ENCODE assay signal across 8 cellular contexts in genomic region chr17:7929158-7930029, GRCh38. TPM values are rescaled to one million over a fixed set of nuclear protein-coding genes. Genes with fewer than 3 reads are reported as not detected.
DNase-seq lines count a peak whose midpoint lies in the region; ATAC-seq and TF ChIP-seq lines count a peak whose summit lies in the region.

Gene KCNAB3, minus strand, starts transcription at chr17:7929856. Its CDS starts 421 bp downstream, at chr17:7929435.

- H3K36me3 ChIP-seq in HUES48 (ENCODE audit: control insufficient read depth, insufficient read depth, low read length) = peaks cover 4% of the 10 kb centered on the region; the same call in 1 of the 2 replicates
- H3K36me3 ChIP-seq in neuron (ENCODE audit: insufficient read depth, low read length) = peaks cover 26% of the 10 kb centered on the region

- H3K27me3 Mint-ChIP-seq in activated CD4-positive, alpha-beta memory T cell treated with anti-CD3 and anti-CD28 coated beads, Interleukin-2, amount 10 ng/mL, durations not matched to agents 7 days and 5 days = no peaks in the 10 kb centered on the region

- H3K4me1 Mint-ChIP-seq in activated CD4-positive, alpha-beta memory T cell treated with anti-CD3 and anti-CD28 coated beads, Interleukin-2, amount 10 ng/mL, durations not matched to agents 7 days and 5 days = peaks cover 38% of the 10 kb centered on the region

- CTCF ChIA-PET in activated CD4-positive, alpha-beta memory T cell treated with anti-CD3 and anti-CD28 coated beads, Interleukin-2, amount 10 ng/mL, durations not matched to agents 7 days and 5 days (lab: Charles Lee) = interaction anchor here (0.8 to 1.4 kb wide), 5 partner anchors 14 to 94 kb away, joined by 3 to 9 read pairs (median 4); partner anchors contain the start of genes NAA38 and RNF227

- H2AFZ ChIP-seq in neuron (ENCODE audit: low read depth, low read length) = no peak within 1 kb of the TSS

- H3K9me3 Mint-ChIP-seq in activated CD4-positive, alpha-beta memory T cell treated with anti-CD3 and anti-CD28 coated beads, Interleukin-2, amount 10 ng/mL, durations not matched to agents 7 days and 5 days = no peaks in the 10 kb centered on the region

- TF ChIP-seq CTCF in 22Rv1 (IDR thresholded peaks at IDR 0.05) = no peak

- POLR2A ChIA-PET in activated CD4-positive, alpha-beta memory T cell treated with anti-CD3 and anti-CD28 coated beads, Interleukin-2, amount 10 ng/mL, durations not matched to agents 7 days and 5 days (lab: Charles Lee) = interaction anchor here (3.0 to 6.9 kb wide), 2 partner anchors 10 to 11 kb away, joined by 11 to 144 read pairs; partner anchors contain the start of gene RNF227

- TF ChIP-seq POLR2A in erythroblast (IDR thresholded peaks at IDR 0.05; ENCODE audit: low read length) = no peak

- H3K4me1 ChIP-seq in HUES48 (ENCODE audit: control insufficient read depth, insufficient read depth, low read length) = peaks cover 4% of the 10 kb centered on the region
- peaks cover 27% of the 10 kb centered on the region for H3K4me1 ChIP-seq in neuron (ENCODE audit: insufficient read depth, low read length)

- peak within 1 kb of the TSS; percentile 35 for H3K27ac ChIP-seq in 22Rv1
- no peak within 1 kb of the TSS for H3K27ac ChIP-seq in HUES48 (ENCODE audit: low read depth, low read length)

- peaks cover 24% of the 10 kb centered on the region for H3K36me3 Mint-ChIP-seq in activated CD4-positive, alpha-beta memory T cell treated with anti-CD3 and anti-CD28 coated beads, Interleukin-2, amount 10 ng/mL, durations not matched to agents 7 days and 5 days (ENCODE audit: low read depth)

- H3K4me3 Mint-ChIP-seq in activated CD4-positive, alpha-beta memory T cell treated with anti-CD3 and anti-CD28 coated beads, Interleukin-2, amount 10 ng/mL, durations not matched to agents 7 days and 5 days = peak within 1 kb of the TSS; percentile 93

- H3K4me3 ChIP-seq in HUES48 (ENCODE audit: low read depth, low read length) = peak within 1 kb of the TSS; percentile 74
- peak within 1 kb of the TSS; percentile 88 for H3K4me3 ChIP-seq in neuron (ENCODE audit: low read length)

- no peak within 1 kb of the TSS for H3K9ac ChIP-seq in HUES48 (ENCODE audit: low read depth, low read length)

- ATAC-seq in GM18858 (IDR thresholded peaks at IDR 0.05; ENCODE audit: unreplicated experiment) = no peak

- H3K27me3 ChIP-seq in HUES48 (ENCODE audit: control insufficient read depth, insufficient read depth, low read length) = peaks cover 53% of the 10 kb centered on the region
- no peaks in the 10 kb centered on the region for H3K27me3 ChIP-seq in neuron (ENCODE audit: insufficient read depth, low read length)

- peak; percentile 68 for DNase-seq in activated CD4-positive, alpha-beta memory T cell treated with anti-CD3 and anti-CD28 coated beads, Interleukin-2, amount 10 ng/mL, durations not matched to agents 7 days and 5 days
- DNase-seq in erythroblast (lab: John Stamatoyannopoulos, UW) = peak; percentile 78 to 80
- no peak for DNase-seq in NOMO-1 treated with DMSO at 0.1 percent for 48 hours (lab: John Stamatoyannopoulos, UW; ENCODE audit: unreplicated experiment)
- no peak for DNase-seq in NCI-H524 (lab: John Stamatoyannopoulos, UW)

- H3K27ac Mint-ChIP-seq in activated CD4-positive, alpha-beta memory T cell treated with anti-CD3 and anti-CD28 coated beads, Interleukin-2, amount 10 ng/mL, durations not matched to agents 7 days and 5 days = peak within 1 kb of the TSS; percentile 87

- H3K9me3 ChIP-seq in HUES48 (ENCODE audit: control insufficient read depth, insufficient read depth, low read length) = no peaks in the 10 kb centered on the region
- H3K9me3 ChIP-seq in neuron (ENCODE audit: low read length) = no peaks in the 10 kb centered on the region

RNA-seq across cellular contexts. Expression of gene KCNAB3, which starts in this region (rescaled TPM):
- 1 to 10 TPM; 7.7 to 8.4 TPM for total RNA-seq in activated CD4-positive, alpha-beta memory T cell treated with anti-CD3 and anti-CD28 coated beads, Interleukin-2, amount 10 ng/mL, durations not matched to agents 7 days and 5 days

Comparison
In these comparisons a context has a peak if more than half of its experiments do, and no peak if none do; other contexts are left out.
1. DNase-seq: peak in activated CD4-positive, alpha-beta memory T cell treated with anti-CD3 and anti-CD28 coated beads, Interleukin-2, amount 10 ng/mL, durations not matched to agents 7 days and 5 days (single experiment) and erythroblast (2 of 2); none in NOMO-1 treated with DMSO at 0.1 percent for 48 hours (single experiment) and NCI-H524 (0 of 2).